8 cellular contexts compared by ENCODE assay signal in the genomic region with DNA sequence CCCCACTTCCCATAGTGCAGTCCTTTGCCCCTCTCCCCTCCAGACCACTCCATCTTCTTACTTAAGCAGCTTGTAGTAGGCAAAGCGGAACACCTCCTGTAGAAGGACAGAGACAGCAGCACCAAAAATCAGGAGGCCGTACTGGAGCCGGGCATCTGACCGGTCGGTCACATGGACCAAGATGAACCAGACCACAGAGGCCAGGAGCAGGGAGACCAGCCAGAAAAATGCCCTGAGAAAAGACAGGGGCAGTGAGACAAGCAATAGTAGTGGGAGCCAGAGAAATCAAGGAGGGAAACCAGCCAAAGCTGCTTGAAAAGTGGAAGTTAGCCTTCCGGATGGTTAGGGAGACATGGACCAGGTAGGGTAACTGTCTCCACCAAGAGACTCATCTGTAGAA. TPM values are rescaled to one million over a fixed set of nuclear protein-coding genes. Genes with fewer than 3 reads are reported as not detected.
DNase-seq lines count a peak whose midpoint lies in the region; ATAC-seq, FAIRE-seq and TF ChIP-seq lines count a peak whose summit lies in the region.

No MANE protein-coding gene starts in this region.

- H3K27me3 Mint-ChIP-seq in activated T-helper 2 cell treated with anti-CD3 and anti-CD28 coated beads, Interferon-gamma antibody, Interleukin-2, Interleukin-4, amounts not matched to agents 10 μg/mL and 5 μg/mL and 100 μg/mL, durations not matched to agents 14 hours and 24 hours and 36 hours (ENCODE audit: low read depth) = no peaks in the 10 kb centered on the region

- peaks cover 26% of the 10 kb centered on the region for H3K36me3 ChIP-seq in iPS-15b (ENCODE audit: control insufficient read depth, insufficient read depth, low read length)

- DNase-seq in HFF-Myc (ENCODE audit: extremely low read depth, low read depth) = no peak
- DNase-seq in activated T-helper 2 cell treated with anti-CD3 and anti-CD28 coated beads, Interferon-gamma antibody, Interleukin-2, Interleukin-4, amounts not matched to agents 10 μg/mL and 5 μg/mL and 100 μg/mL, durations not matched to agents 14 hours and 24 hours and 36 hours (ENCODE audit: low spot score) = no peak
- DNase-seq in stimulated activated effector memory CD8-positive, alpha-beta T cell treated with anti-CD3 and anti-CD28 coated beads, Interleukin-12 subunit alpha, Interleukin-12 subunit beta, amount 100 ng/mL, for 72 hours (ENCODE audit: low spot score in 2 of 2) = no peak
- DNase-seq in NCI-H1436 (lab: John Stamatoyannopoulos, UW) = no peak
- DNase-seq in GM12891 (ENCODE audit: insufficient read length, low spot score) = no peak
- no peak for DNase-seq in NCI-H2081 treated with DMSO at 0.1 percent for 48 hours (lab: John Stamatoyannopoulos, UW)

- peak overlapping the region; percentile 91 for H3K4me3 Mint-ChIP-seq in activated T-helper 2 cell treated with anti-CD3 and anti-CD28 coated beads, Interferon-gamma antibody, Interleukin-2, Interleukin-4, amounts not matched to agents 10 μg/mL and 5 μg/mL and 100 μg/mL, durations not matched to agents 14 hours and 24 hours and 36 hours (ENCODE audit: low read depth)
- peak overlapping the region; percentile 92 for H3K4me3 Mint-ChIP-seq in stimulated activated effector memory CD8-positive, alpha-beta T cell treated with anti-CD3 and anti-CD28 coated beads, Interleukin-12 subunit alpha, Interleukin-12 subunit beta, amount 100 ng/mL, for 72 hours

- FAIRE-seq in GM12891 (lab: Jason Lieb, UNC) = no peak

- intact Hi-C loops in activated T-helper 2 cell treated with anti-CD3 and anti-CD28 coated beads, Interferon-gamma antibody, Interleukin-2, Interleukin-4, amounts not matched to agents 10 μg/mL and 5 μg/mL and 100 μg/mL, durations not matched to agents 14 hours and 24 hours and 36 hours (cut with micrococcal nuclease) = loop anchor here (2.0 to 5.0 kb wide), 3 partner anchors 13 to 94 kb away; partner anchors contain the start of genes ANP32E and RPRD2

- no peaks in the 10 kb centered on the region for H3K27me3 ChIP-seq in iPS-15b (ENCODE audit: control insufficient read depth, insufficient read depth, low read length)

- peak overlapping the region; percentile 93 for H3K9ac ChIP-seq in iPS-15b (ENCODE audit: low read depth, low read length)

- peaks cover 17% of the 10 kb centered on the region for H3K4me1 Mint-ChIP-seq in activated T-helper 2 cell treated with anti-CD3 and anti-CD28 coated beads, Interferon-gamma antibody, Interleukin-2, Interleukin-4, amounts not matched to agents 10 μg/mL and 5 μg/mL and 100 μg/mL, durations not matched to agents 14 hours and 24 hours and 36 hours (ENCODE audit: low read depth)
- H3K4me1 Mint-ChIP-seq in stimulated activated effector memory CD8-positive, alpha-beta T cell treated with anti-CD3 and anti-CD28 coated beads, Interleukin-12 subunit alpha, Interleukin-12 subunit beta, amount 100 ng/mL, for 72 hours = peaks cover 29% of the 10 kb centered on the region

- peaks cover 41% of the 10 kb centered on the region for H3K36me3 Mint-ChIP-seq in activated T-helper 2 cell treated with anti-CD3 and anti-CD28 coated beads, Interferon-gamma antibody, Interleukin-2, Interleukin-4, amounts not matched to agents 10 μg/mL and 5 μg/mL and 100 μg/mL, durations not matched to agents 14 hours and 24 hours and 36 hours (ENCODE audit: low read depth)
- H3K36me3 Mint-ChIP-seq in stimulated activated effector memory CD8-positive, alpha-beta T cell treated with anti-CD3 and anti-CD28 coated beads, Interleukin-12 subunit alpha, Interleukin-12 subunit beta, amount 100 ng/mL, for 72 hours = peaks cover 48% of the 10 kb centered on the region

- peak overlapping the region; percentile 99 for H3K4me3 ChIP-seq in HFF-Myc (replicated peaks; ENCODE audit: low read depth, low read length)
- H3K4me3 ChIP-seq in iPS-15b (ENCODE audit: low read depth, low read length) = peak overlapping the region; percentile 90

- no peaks in the 10 kb centered on the region for H3K9me3 ChIP-seq in iPS-15b (ENCODE audit: control insufficient read depth, insufficient read depth, low read length)

- peak overlapping the region; percentile 80 for H3K27ac Mint-ChIP-seq in activated T-helper 2 cell treated with anti-CD3 and anti-CD28 coated beads, Interferon-gamma antibody, Interleukin-2, Interleukin-4, amounts not matched to agents 10 μg/mL and 5 μg/mL and 100 μg/mL, durations not matched to agents 14 hours and 24 hours and 36 hours
- H3K27ac Mint-ChIP-seq in stimulated activated effector memory CD8-positive, alpha-beta T cell treated with anti-CD3 and anti-CD28 coated beads, Interleukin-12 subunit alpha, Interleukin-12 subunit beta, amount 100 ng/mL, for 72 hours = peak overlapping the region; percentile 98

- no peaks in the 10 kb centered on the region for H3K9me3 Mint-ChIP-seq in activated T-helper 2 cell treated with anti-CD3 and anti-CD28 coated beads, Interferon-gamma antibody, Interleukin-2, Interleukin-4, amounts not matched to agents 10 μg/mL and 5 μg/mL and 100 μg/mL, durations not matched to agents 14 hours and 24 hours and 36 hours
- no peaks in the 10 kb centered on the region for H3K9me3 Mint-ChIP-seq in stimulated activated effector memory CD8-positive, alpha-beta T cell treated with anti-CD3 and anti-CD28 coated beads, Interleukin-12 subunit alpha, Interleukin-12 subunit beta, amount 100 ng/mL, for 72 hours

- no peak for TF ChIP-seq CTCF in HFF-Myc (IDR thresholded peaks at IDR 0.05; ENCODE audit: low read depth, low read length, missing control alignments)

- no peak for ATAC-seq in stimulated activated effector memory CD8-positive, alpha-beta T cell treated with anti-CD3 and anti-CD28 coated beads, Interleukin-12 subunit alpha, Interleukin-12 subunit beta, amount 100 ng/mL, for 72 hours
- no peak for ATAC-seq in HG03025 (IDR thresholded peaks at IDR 0.05; ENCODE audit: low FRiP score, unreplicated experiment)

- peaks cover 5% of the 10 kb centered on the region for H3K4me1 ChIP-seq in iPS-15b (ENCODE audit: control insufficient read depth, insufficient read depth, low read length)

- no peak for TF ChIP-seq POLR2A in GM12891 (IDR thresholded peaks at IDR 0.05; ENCODE audit: low read depth, low read length)

TF ChIP-seq in GM12891, 5 proteins besides CTCF, POLR2A, EP300 and RAD21:
- no peak for TF ChIP-seq PAX5 (IDR thresholded peaks at IDR 0.05; ENCODE audit: insufficient read depth, low read length, severe bottlenecking)
TF ChIP-seq in GM12891: peak in this region for 0.

RNA-seq across cellular contexts. Expression of gene APH1A, which starts 0.9 kb away (rescaled TPM):
- 103 and 105 TPM in 2 replicates for total RNA-seq in activated T-helper 2 cell treated with anti-CD3 and anti-CD28 coated beads, Interferon-gamma antibody, Interleukin-2, Interleukin-4, amounts not matched to agents 10 μg/mL and 5 μg/mL and 100 μg/mL, durations not matched to agents 14 hours and 24 hours and 36 hours
- polyA plus RNA-seq in GM12891 (2012; ENCODE audit: low read depth, missing spikeins) = 71.9 TPM

RNA-seq across cellular contexts. Expression of gene C1orf54, which starts 4.7 kb away (rescaled TPM):
- total RNA-seq in activated T-helper 2 cell treated with anti-CD3 and anti-CD28 coated beads, Interferon-gamma antibody, Interleukin-2, Interleukin-4, amounts not matched to agents 10 μg/mL and 5 μg/mL and 100 μg/mL, durations not matched to agents 14 hours and 24 hours and 36 hours = 0.39 and 0.98 TPM in 2 replicates
- 16.9 TPM for polyA plus RNA-seq in GM12891 (2012; ENCODE audit: low read depth, missing spikeins)

RNA-seq across cellular contexts. Expression of gene CA14, which starts 10.3 kb away (rescaled TPM):
- total RNA-seq in activated T-helper 2 cell treated with anti-CD3 and anti-CD28 coated beads, Interferon-gamma antibody, Interleukin-2, Interleukin-4, amounts not matched to agents 10 μg/mL and 5 μg/mL and 100 μg/mL, durations not matched to agents 14 hours and 24 hours and 36 hours = not detected in 2 replicates
- 0.27 TPM for polyA plus RNA-seq in GM12891 (2012; ENCODE audit: low read depth, missing spikeins)

RNA-seq across cellular contexts. Expression of gene CIART, which starts 14.5 kb away (rescaled TPM):
- 4.2 TPM in 2 replicates for total RNA-seq in activated T-helper 2 cell treated with anti-CD3 and anti-CD28 coated beads, Interferon-gamma antibody, Interleukin-2, Interleukin-4, amounts not matched to agents 10 μg/mL and 5 μg/mL and 100 μg/mL, durations not matched to agents 14 hours and 24 hours and 36 hours
- polyA plus RNA-seq in GM12891 (2012; ENCODE audit: low read depth, missing spikeins) = 2.0 TPM

RNA-seq across cellular contexts. Expression of gene MRPS21, which starts 25.8 kb away (rescaled TPM):
- total RNA-seq in activated T-helper 2 cell treated with anti-CD3 and anti-CD28 coated beads, Interferon-gamma antibody, Interleukin-2, Interleukin-4, amounts not matched to agents 10 μg/mL and 5 μg/mL and 100 μg/mL, durations not matched to agents 14 hours and 24 hours and 36 hours = 80.7 and 83.4 TPM in 2 replicates
- 103 TPM for polyA plus RNA-seq in GM12891 (2012; ENCODE audit: low read depth, missing spikeins)
